In genomic region chr2:239139101-239139500, GRCh38 we compare ENCODE assay signal across 20 cellular contexts.
"Had no signal": no experiment of that assay in that cellular context is flagged by ENCODE, and none has a peak within 500 bp of the region (broad histone marks: within the 10 kb centered on the region; RNA-seq: fewer than 3 reads in every experiment).

No MANE protein-coding gene starts in this region.

- H2AFZ ChIP-seq: hepatocyte had no signal

- H3K4me3 Mint-ChIP-seq: activated CD8-positive, alpha-beta T cell treated with anti-CD3 and anti-CD28 coated beads, Interleukin-2, amount 10 ng/mL, durations not matched to agents 7 days and 5 days; activated naive CD8-positive, alpha-beta T cell; activated T-helper 17 cell treated with anti-CD3 and anti-CD28 coated beads, Interleukin-2, amount 50 U/mL, for 72 hours had no signal

- H3K27me3 Mint-ChIP-seq: activated naive CD8-positive, alpha-beta T cell; activated T-helper 17 cell treated with anti-CD3 and anti-CD28 coated beads, Interleukin-2, amount 50 U/mL, for 72 hours; progenitor cell of endocrine pancreas had no signal

- H3K27ac Mint-ChIP-seq: activated CD8-positive, alpha-beta T cell treated with anti-CD3 and anti-CD28 coated beads, Interleukin-2, amount 10 ng/mL, durations not matched to agents 7 days and 5 days; activated naive CD8-positive, alpha-beta T cell; activated T-helper 17 cell treated with anti-CD3 and anti-CD28 coated beads, Interleukin-2, amount 50 U/mL, for 72 hours; progenitor cell of endocrine pancreas had no signal

- H3K9me3 ChIP-seq: adrenal gland, transverse colon had no signal

- H3K4me2 ChIP-seq: hepatocyte had no signal

- H3K27me3 ChIP-seq: adrenal gland, hepatocyte, transverse colon had no signal

- DNase-seq: activated CD4-positive, alpha-beta T cell treated with anti-CD3 and anti-CD28 coated beads, Interleukin-2, amount 50 U/mL, for 1 hour; activated CD8-positive, alpha-beta T cell treated with anti-CD3 and anti-CD28 coated beads, Interleukin-2, amount 10 ng/mL, durations not matched to agents 7 days and 5 days; activated naive CD4-positive, alpha-beta T cell; adrenal gland; cerebellar nuclear complex; effector CD4-positive, alpha-beta T cell; erythroblast; foreskin melanocyte; glutamatergic neuron; kidney glomerular epithelial cell; retina; stimulated activated CD4-positive, alpha-beta T cell treated with anti-CD3 and anti-CD28 coated beads, Interleukin-4, amount 100 ng/mL, for 24 hours; stimulated activated naive CD4-positive, alpha-beta T cell treated with Interleukin-2 at 50 U/mL for 16 hours; SW 1271; transverse colon had no signal

- H3K79me2 ChIP-seq: hepatocyte had no signal

- ATAC-seq: activated CD4-positive, CD25-positive, alpha-beta regulatory T cell treated with anti-CD3 and anti-CD28 coated beads, Interleukin-2, amount 50 U/mL, for 24 hours; activated CD8-positive, alpha-beta T cell treated with anti-CD3 and anti-CD28 coated beads, Interleukin-2, amount 10 ng/mL, durations not matched to agents 7 days and 5 days; activated T-helper 17 cell treated with anti-CD3 and anti-CD28 coated beads, Interleukin-2, amount 50 U/mL, for 72 hours had no signal

- H3K4me3 ChIP-seq: adrenal gland, hepatocyte, transverse colon had no signal

- H3K4me1 ChIP-seq: adrenal gland, transverse colon had no signal

- H3K27ac ChIP-seq: adrenal gland, hepatocyte, transverse colon had no signal
